ENCODE assay signal across 1 cellular context in genomic region chr5:177546262-177546741, GRCh38.
TF ChIP-seq lines count a peak whose summit lies in the region.

No MANE protein-coding gene starts in this region.

TF ChIP-seq in HepG2, 621 proteins besides CTCF, POLR2A, EP300 and RAD21 (continued from another document):
- TF ChIP-seq ZNF770 (CRISPR knock-in tag; IDR thresholded peaks at IDR 0.05), result no peak
- TF ChIP-seq ZNF124 (CRISPR knock-in tag; IDR thresholded peaks at IDR 0.05), result no peak
- TF ChIP-seq POGZ (CRISPR knock-in tag; IDR thresholded peaks at IDR 0.05), result no peak
- peak; percentile 73 for TF ChIP-seq GATAD2A (CRISPR knock-in tag; IDR thresholded peaks at IDR 0.05)
- TF ChIP-seq ZNF724P (CRISPR knock-in tag; IDR thresholded peaks at IDR 0.05; ENCODE audit: borderline replicate concordance), result no peak
- no peak for TF ChIP-seq FOXC1 (CRISPR knock-in tag; IDR thresholded peaks at IDR 0.05; ENCODE audit: borderline replicate concordance)
- 0 out of 4 replicates have a peak, but pooled peaks of 1 of the 2 experiments have one; percentile 36 for TF ChIP-seq HMGXB4 (CRISPR knock-in tag; IDR thresholded peaks at IDR 0.05; ENCODE audit: borderline replicate concordance in 1 of 2, low read depth in 1 of 2)
- peak; percentile 36; the same call in 1 of the 2 replicates for TF ChIP-seq ARID4A (CRISPR knock-in tag; IDR thresholded peaks at IDR 0.05; ENCODE audit: borderline replicate concordance)
- peak in 1 of 2 experiments; percentile 61; a peak in 2 of 4 replicates for TF ChIP-seq MAFK (conservative IDR thresholded peaks at IDR 0.05 in 1 of 2, IDR thresholded peaks at IDR 0.05 in 1 of 2; ENCODE audit: low read length in 2 of 2)
- 0 out of 2 replicates have a peak, but pooled peaks have one; percentile 28 for TF ChIP-seq RXRB (CRISPR knock-in tag; IDR thresholded peaks at IDR 0.05; ENCODE audit: borderline replicate concordance)
- TF ChIP-seq ZEB1 (IDR thresholded peaks at IDR 0.05; ENCODE audit: insufficient replicate concordance, low read depth), result peak; percentile 32
- TF ChIP-seq RELA (CRISPR knock-in tag; IDR thresholded peaks at IDR 0.05), result no peak
- TF ChIP-seq ATF3 (CRISPR knock-in tag; IDR thresholded peaks at IDR 0.05), result peak; percentile 78
- no peak for TF ChIP-seq EED (CRISPR knock-in tag; IDR thresholded peaks at IDR 0.05)
- TF ChIP-seq KLF9 (CRISPR knock-in tag; IDR thresholded peaks at IDR 0.05; ENCODE audit: low read depth), result no peak
- TF ChIP-seq PPARG (CRISPR knock-in tag; conservative IDR thresholded peaks at IDR 0.05), result 0 out of 2 replicates have a peak, but pooled peaks have one; percentile 51
- peak; percentile 51; the same call in 1 of the 2 replicates for TF ChIP-seq ZMYM2 (CRISPR knock-in tag; IDR thresholded peaks at IDR 0.05)
- peak; percentile 59; the same call in 1 of the 2 replicates for TF ChIP-seq ZKSCAN8 (CRISPR knock-in tag; IDR thresholded peaks at IDR 0.05; ENCODE audit: borderline replicate concordance)
- 0 out of 2 replicates have a peak, but pooled peaks have one; percentile 47 for TF ChIP-seq ZNF556 (CRISPR knock-in tag; IDR thresholded peaks at IDR 0.05; ENCODE audit: borderline replicate concordance)
- TF ChIP-seq ZNF12 (CRISPR knock-in tag; IDR thresholded peaks at IDR 0.05), result peak; percentile 65
- peak; percentile 79; the same call in 1 of the 2 replicates for TF ChIP-seq JUN (CRISPR knock-in tag; IDR thresholded peaks at IDR 0.05)
- peak; percentile 71 for TF ChIP-seq LCORL (IDR thresholded peaks at IDR 0.05)
- TF ChIP-seq LCORL (CRISPR knock-in tag; IDR thresholded peaks at IDR 0.05), result peak; percentile 83
